In genomic region chr17:65886240-65886639, GRCh38 we compare ENCODE assay signal across 21 cellular contexts.
DNase-seq lines count a peak whose midpoint lies in the region; ATAC-seq and TF ChIP-seq lines count a peak whose summit lies in the region.
"Had no signal": no experiment of that assay in that cellular context is flagged by ENCODE, and none has a peak within 500 bp of the region (broad histone marks: within the 10 kb centered on the region; RNA-seq: fewer than 3 reads in every experiment).

No MANE protein-coding gene starts in this region.

- intact Hi-C loops in breast epithelium (cut with DNase I; ENCODE audit: low total_unique reads): no loop called here

- H3K36me3 ChIP-seq in suprapubic skin (no peaks in the 10 kb centered on the region), breast epithelium (no peaks in the 10 kb centered on the region)

- H3K4me3 ChIP-seq in fibroblast of pulmonary artery (replicated peaks; ENCODE audit: low read depth, low read length): no peak overlapping the region
- no peak overlapping the region for H3K4me3 ChIP-seq in suprapubic skin
- H3K4me3 ChIP-seq in breast epithelium: no peak overlapping the region

- no peak for TF ChIP-seq EP300 in suprapubic skin (IDR thresholded peaks at IDR 0.05)

- H3K27ac ChIP-seq in suprapubic skin (peak overlapping the region; percentile 63), breast epithelium (no peak overlapping the region)

- TF ChIP-seq CTCF in fibroblast of pulmonary artery (IDR thresholded peaks at IDR 0.05; ENCODE audit: low read length, missing control alignments) (no peak), suprapubic skin (IDR thresholded peaks at IDR 0.05) (no peak), breast epithelium (IDR thresholded peaks at IDR 0.05) (no peak)

- TF ChIP-seq POLR2A in suprapubic skin (IDR thresholded peaks at IDR 0.05) (no peak), breast epithelium (IDR thresholded peaks at IDR 0.05) (no peak)

- peaks cover 25% of the 10 kb centered on the region for H3K4me1 ChIP-seq in suprapubic skin
- no peaks in the 10 kb centered on the region for H3K4me1 ChIP-seq in breast epithelium

- DNase-seq in EL (peak; percentile 42), fibroblast of pulmonary artery (ENCODE audit: low read depth) (peak; percentile 3), suprapubic skin (ENCODE audit: low spot score in 2 of 2) (no peak), glomerular visceral epithelial cell (ENCODE audit: extremely low spot score) (no peak), breast epithelium (ENCODE audit: low spot score in 2 of 2) (no peak), NCI-H524 (lab: John Stamatoyannopoulos, UW) (no peak)
- DNase-seq: AML-193; Calu3; CD4-positive, CD25-positive, alpha-beta regulatory T cell; DMS79; GDM1; H7; Kasumi-1; NCI-H1105 treated with DMSO at 0.1 percent for 48 hours; NCI-H187 treated with DMSO at 0.1 percent for 48 hours; NCI-H446 treated with DMSO at 0.1 percent for 48 hours; NCI-H82 had no signal

- ATAC-seq in SK-N-SH treated with all-trans-retinoic acid at 6 μM for 48 hours (peak; percentile 75), HG02938 (IDR thresholded peaks at IDR 0.05; ENCODE audit: unreplicated experiment) (no peak)
- ATAC-seq: Panc1, Right ventricle myocardium inferior had no signal

- WGBS in suprapubic skin: 22% methylated on average over 2 of the region's 2 CpGs

- H3K27me3 ChIP-seq in suprapubic skin (no peaks in the 10 kb centered on the region), breast epithelium (no peaks in the 10 kb centered on the region)

- H3K9me3 ChIP-seq in suprapubic skin (no peaks in the 10 kb centered on the region), breast epithelium (no peaks in the 10 kb centered on the region)

TF ChIP-seq in SK-N-SH treated with all-trans-retinoic acid at 6 μM for 48 hours, 23 proteins besides CTCF, POLR2A, EP300 and RAD21:
- TF ChIP-seq ZFP30 (CRISPR knock-in tag; IDR thresholded peaks at IDR 0.05) (no peak), ISL1 (CRISPR knock-in tag; IDR thresholded peaks at IDR 0.05) (0 out of 2 replicates have a peak, but pooled peaks have one; percentile 8)
TF ChIP-seq in SK-N-SH treated with all-trans-retinoic acid at 6 μM for 48 hours: peak in this region for 1.

Comparison
In these comparisons a context has a peak if more than half of its experiments do, and no peak if none do; other contexts are left out.
1. DNase-seq: peak in EL (single experiment) and fibroblast of pulmonary artery (single experiment); none in suprapubic skin (0 of 2), glomerular visceral epithelial cell (single experiment), breast epithelium (0 of 2) and NCI-H524 (0 of 2).